ENCODE assay signal across 20 cellular contexts in the genomic region with DNA sequence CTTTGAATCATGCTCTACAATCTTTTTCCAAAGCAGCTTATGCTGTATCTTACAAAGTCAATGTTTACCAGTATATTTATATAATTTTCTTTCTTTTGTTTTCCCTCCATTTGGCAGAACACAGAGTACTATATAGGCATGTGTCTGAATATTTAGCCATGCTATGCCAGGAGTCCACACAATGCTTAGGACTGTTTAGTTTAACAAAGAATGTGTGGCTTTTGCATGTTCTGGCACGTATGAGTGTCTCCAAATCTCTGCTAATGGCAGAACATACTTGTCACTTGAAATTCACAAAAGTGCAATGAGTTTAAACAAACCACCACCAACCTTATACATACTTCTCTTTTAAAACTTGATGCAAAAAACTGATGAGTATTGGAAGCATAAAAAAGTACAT.
"Had no signal": no experiment of that assay in that cellular context is flagged by ENCODE, and none has a peak within 500 bp of the region (broad histone marks: within the 10 kb centered on the region; RNA-seq: fewer than 3 reads in every experiment).

No MANE protein-coding gene starts in this region.

- H3K27ac ChIP-seq: HL-60 had no signal

- DNase-seq: KBM-7, MM.1S, NCI-H1092 treated with DMSO at 0.1 percent for 48 hours, NCI-H1417, NCI-H1436 treated with DMSO at 0.1 percent for 48 hours, NCI-H1694, NCI-H187 treated with DMSO at 0.1 percent for 48 hours, NCI-H2029 treated with DMSO at 0.1 percent for 48 hours, NCI-H2171, NCI-H226, NCI-H446, NCI-H510A, NCI-H524 treated with DMSO at 0.1 percent for 48 hours, NCI-H69, NCI-H774, RPMI8226, SHP77, SK-N-SH, SW 1271 had no signal

- H3K9me3 ChIP-seq: SK-N-SH had no signal
